8 cellular contexts compared by ENCODE assay signal in genomic region chr16:29678691-29679267, GRCh38. TPM values are rescaled to one million over a fixed set of nuclear protein-coding genes. Genes with fewer than 3 reads are reported as not detected.
DNase-seq lines count a peak whose midpoint lies in the region; ATAC-seq and TF ChIP-seq lines count a peak whose summit lies in the region.

QPRT (plus strand) TSS chr16:29679180; CDS start chr16:29679198, 18 bp downstream.

- no peaks in the 10 kb centered on the region for H3K9me3 Mint-ChIP-seq in endothelial cell (ENCODE audit: unreplicated experiment)

- H3K9me3 ChIP-seq in vagina, result no peaks in the 10 kb centered on the region

- peak within 1 kb of the TSS; percentile 89 for H3K27ac Mint-ChIP-seq in endothelial cell (ENCODE audit: unreplicated experiment)

- no peaks in the 10 kb centered on the region for H3K36me3 ChIP-seq in vagina

- peaks cover 5% of the 10 kb centered on the region for H3K27me3 Mint-ChIP-seq in endothelial cell (ENCODE audit: unreplicated experiment)

- peak; percentile 48 for DNase-seq in AG08396 (ENCODE audit: low spot score)
- peak; percentile 63 for DNase-seq in SK-MEL-5 (ENCODE audit: low read depth, low spot score)
- peak; percentile 35 for DNase-seq in endothelial cell (ENCODE audit: low spot score)
- peak; percentile 28 for DNase-seq in midbrain (lab: John Stamatoyannopoulos, UW)
- DNase-seq in vagina (ENCODE audit: extremely low spot score in 2 of 2), result no peak
- no peak for DNase-seq in activated CD4-positive, alpha-beta T cell treated with anti-CD3 and anti-CD28 coated beads for 48 hours

- H3K4me3 Mint-ChIP-seq in endothelial cell (ENCODE audit: unreplicated experiment), result peak within 1 kb of the TSS; percentile 86

- H3K36me3 Mint-ChIP-seq in endothelial cell (ENCODE audit: low read depth, unreplicated experiment), result no peaks in the 10 kb centered on the region

- H3K4me3 ChIP-seq in vagina, result peak within 1 kb of the TSS; percentile 45 to 50

- no peak for TF ChIP-seq POLR2A in vagina (IDR thresholded peaks at IDR 0.05)

- intact Hi-C loops in vagina (cut with DNase I), result no loop called here

- peaks cover 15% of the 10 kb centered on the region for H3K4me1 ChIP-seq in vagina

- H3K27me3 ChIP-seq in vagina, result no peaks in the 10 kb centered on the region

- peak; percentile 52 for ATAC-seq in GM18511 (IDR thresholded peaks at IDR 0.05; ENCODE audit: unreplicated experiment)
- ATAC-seq in HG03139 (IDR thresholded peaks at IDR 0.05; ENCODE audit: unreplicated experiment), result no peak

- in situ Hi-C loops in SK-MEL-5 (cut with HindIII; ENCODE audit: low pct_unique_long_range_greater_than_20kb, low sequenced_read_pairs), result no loop called here

- peaks cover 9% of the 10 kb centered on the region for H3K4me1 Mint-ChIP-seq in endothelial cell (ENCODE audit: unreplicated experiment)

- TF ChIP-seq CTCF in endothelial cell (IDR thresholded peaks at IDR 0.05; ENCODE audit: unreplicated experiment) (no peak), vagina (IDR thresholded peaks at IDR 0.05) (no peak)

- H3K27ac ChIP-seq in vagina, result peak within 1 kb of the TSS; percentile 80

RNA-seq across cellular contexts. Expression of gene QPRT, which starts in this region (rescaled TPM):
- 41.1 and 46.0 TPM in 2 replicates for total RNA-seq in SK-MEL-5 (2014; rRNA removed; shearing (Covaris generic))
- 44.2 and 52.6 TPM in 2 replicates for polyA plus RNA-seq in SK-MEL-5 (2015; cell fraction: cytosol; rRNA removed)
- 19.2 and 20.7 TPM in 2 replicates for polyA plus RNA-seq in SK-MEL-5 (2015; cell fraction: nucleus; rRNA removed)
- total RNA-seq in endothelial cell (ENCODE audit: unreplicated experiment), result 30.4 TPM
- 13.8 TPM for total RNA-seq in vagina

Comparison
In these comparisons a context has a peak if more than half of its experiments do, and no peak if none do; other contexts are left out.
1. DNase-seq: peak in AG08396 (single experiment), SK-MEL-5 (single experiment), endothelial cell (single experiment) and midbrain (single experiment); none in vagina (0 of 2) and activated CD4-positive, alpha-beta T cell treated with anti-CD3 and anti-CD28 coated beads for 48 hours (single experiment).